ENCODE assay signal across 7 cellular contexts in genomic region chr19:7366701-7367420, GRCh38. TPM values are rescaled to one million over a fixed set of nuclear protein-coding genes. Genes with fewer than 3 reads are reported as not detected.
DNase-seq lines count a peak whose midpoint lies in the region; ATAC-seq and TF ChIP-seq lines count a peak whose summit lies in the region.

No MANE protein-coding gene starts in this region.

- H3K4me1 Mint-ChIP-seq in activated B cell treated with CpG ODN at 0.5 μM for 24 hours = peaks cover 26% of the 10 kb centered on the region

- peak; percentile 84 for ATAC-seq in activated B cell treated with CpG ODN at 0.5 μM for 24 hours (ENCODE audit: low read depth)
- ATAC-seq in GM21717 (IDR thresholded peaks at IDR 0.05; ENCODE audit: unreplicated experiment) = no peak
- no peak for ATAC-seq in GM21526 (IDR thresholded peaks at IDR 0.05; ENCODE audit: low FRiP score, unreplicated experiment)

- H3K9me3 Mint-ChIP-seq in activated B cell treated with CpG ODN at 0.5 μM for 24 hours = no peaks in the 10 kb centered on the region

- no peaks in the 10 kb centered on the region for H3K27me3 Mint-ChIP-seq in activated B cell treated with CpG ODN at 0.5 μM for 24 hours

- peak overlapping the region; percentile 80 for H3K27ac Mint-ChIP-seq in activated B cell treated with CpG ODN at 0.5 μM for 24 hours

- POLR2A ChIA-PET in activated B cell treated with CpG ODN at 0.5 μM for 24 hours (lab: Charles Lee) = interaction anchor here (0.6 to 1.1 kb wide), 2 partner anchors 14 to 19 kb away, joined by 3 to 10 read pairs; no protein-coding TSS in a partner anchor

- peaks cover 83% of the 10 kb centered on the region for H3K36me3 Mint-ChIP-seq in activated B cell treated with CpG ODN at 0.5 μM for 24 hours (ENCODE audit: low read depth)

- intact Hi-C loops in activated B cell treated with CpG ODN at 0.5 μM for 24 hours (cut with micrococcal nuclease) = no loop called here

- peak; percentile 59 for DNase-seq in ELF-1 (ENCODE audit: low read depth, low spot score)
- DNase-seq in KG1 (lab: John Stamatoyannopoulos, UW) = peak; percentile 2
- no peak for DNase-seq in activated B cell treated with CpG ODN at 0.5 μM for 24 hours
- peak; percentile 38 for DNase-seq in iPS-NIHi11 (ENCODE audit: low spot score)
- DNase-seq in globus pallidus (ENCODE audit: low spot score) = no peak

- CTCF ChIA-PET in activated B cell treated with CpG ODN at 0.5 μM for 24 hours (lab: Charles Lee) = interaction anchor here (0.6 to 2.4 kb wide), 10 partner anchors 10 to 218 kb away, joined by 3 to 17 read pairs (median 3); no protein-coding TSS in a partner anchor

- no peak for TF ChIP-seq CTCF in activated B cell treated with CpG ODN at 0.5 μM for 24 hours (IDR thresholded peaks at IDR 0.05)

- no peak overlapping the region for H3K4me3 Mint-ChIP-seq in activated B cell treated with CpG ODN at 0.5 μM for 24 hours

RNA-seq across cellular contexts. Expression of gene ARHGEF18, which starts 18.1 kb away (rescaled TPM):
- total RNA-seq in activated B cell treated with CpG ODN at 0.5 μM for 24 hours = 45.8 and 51.9 TPM in 2 replicates

Comparison
In these comparisons a context has a peak if more than half of its experiments do, and no peak if none do; other contexts are left out.
1. DNase-seq: peak in ELF-1 (single experiment), KG1 (single experiment) and iPS-NIHi11 (single experiment); none in activated B cell treated with CpG ODN at 0.5 μM for 24 hours (single experiment) and globus pallidus (single experiment).